ENCODE assay signal across 16 cellular contexts in the genomic region with DNA sequence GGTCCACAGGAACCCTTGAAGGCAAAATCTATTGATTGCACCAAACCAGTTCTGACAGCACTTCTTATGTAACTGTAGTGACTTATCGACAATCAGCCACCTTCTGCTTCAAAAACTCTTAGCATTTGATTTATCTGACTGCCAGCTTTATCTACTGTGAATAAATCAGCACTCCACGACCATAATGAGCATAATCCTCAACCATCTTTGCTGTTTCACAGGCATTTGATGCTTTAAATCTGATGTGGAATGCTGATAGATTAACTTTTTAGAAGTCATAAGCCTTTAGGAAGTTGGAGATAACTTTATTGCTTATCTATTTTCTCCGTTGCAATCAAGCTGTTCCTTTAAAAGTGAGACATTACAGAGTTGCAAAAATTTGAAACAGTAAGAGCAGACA.
"Had no signal": no experiment of that assay in that cellular context is flagged by ENCODE, and none has a peak within 500 bp of the region (broad histone marks: within the 10 kb centered on the region; RNA-seq: fewer than 3 reads in every experiment).

No MANE protein-coding gene starts in this region.

- H3K4me1 ChIP-seq: pancreas, transverse colon, upper lobe of right lung, uterus had no signal

- H3K27me3 ChIP-seq: neutrophil, pancreas, transverse colon, upper lobe of right lung, uterus had no signal

- H3K36me3 ChIP-seq: neutrophil, pancreas, thoracic aorta, transverse colon, upper lobe of right lung, uterus had no signal

- H3K4me3 ChIP-seq: lung, mucosa of descending colon, pancreas, thoracic aorta, transverse colon, upper lobe of right lung, uterus had no signal

- H3K9me3 ChIP-seq: mucosa of descending colon, neutrophil, pancreas, thoracic aorta, transverse colon, upper lobe of right lung, uterus had no signal

- H3K27ac ChIP-seq: neutrophil, pancreas, thoracic aorta, transverse colon, upper lobe of right lung, uterus had no signal

- DNase-seq: cortex of kidney; effector memory CD8-positive, alpha-beta T cell; kidney; mucosa of descending colon; naive B cell; pancreas; right cardiac atrium; stimulated activated CD4-positive, alpha-beta T cell treated with anti-CD3 and anti-CD28 coated beads, Interleukin-15, amount 100 ng/mL, for 24 hours; stimulated activated CD4-positive, alpha-beta T cell treated with anti-CD3 and anti-CD28 coated beads, Interleukin-2, amount 100 ng/mL, for 48 hours; stimulated activated naive B cell treated with anti-CD40 and anti-IgM and Interleukin-4, amounts not matched to agents 10 μg/mL and 1 μg/mL and 100 μg/mL, for 72 hours; transverse colon; upper lobe of right lung; uterus had no signal
